In genomic region chr1:245079021-245079609, GRCh38 we compare ENCODE assay signal across 8 cellular contexts.
DNase-seq lines count a peak whose midpoint lies in the region; ATAC-seq and TF ChIP-seq lines count a peak whose summit lies in the region.

No MANE protein-coding gene starts in this region.

- no peaks in the 10 kb centered on the region for H3K36me3 Mint-ChIP-seq in activated naive CD4-positive, alpha-beta T cell treated with anti-CD3 and anti-CD28 coated beads for 36 hours (ENCODE audit: low read depth)

- H3K9me3 ChIP-seq in HCT116 (ENCODE audit: control insufficient read depth in 1 of 2, insufficient read depth in 1 of 2, low read depth in 1 of 2, low read length in 2 of 2): no peaks in the 10 kb centered on the region
- no peaks in the 10 kb centered on the region for H3K9me3 ChIP-seq in hepatocyte (ENCODE audit: low read depth)

- POLR2A ChIA-PET in HCT116 (lab: Charles Lee): no interaction called here

- H3K79me2 ChIP-seq in HCT116 (ENCODE audit: insufficient read depth, low read length): no peaks in the 10 kb centered on the region
- H3K79me2 ChIP-seq in hepatocyte: no peaks in the 10 kb centered on the region

- peak; percentile 93 for TF ChIP-seq CTCF in C4-2B (conservative IDR thresholded peaks at IDR 0.05)
- TF ChIP-seq CTCF in HCT116 (IDR thresholded peaks at IDR 0.05 in 2 of 3, conservative IDR thresholded peaks at IDR 0.05 in 1 of 3; ENCODE audit: borderline replicate concordance in 1 of 3, insufficient read depth in 1 of 3, low read depth in 2 of 3, low read length in 2 of 3): peak; percentile 71 to 81 (median 78)
- peak; percentile 76 for TF ChIP-seq CTCF in hepatocyte (IDR thresholded peaks at IDR 0.05; ENCODE audit: poor library complexity)

- intact Hi-C loops in HCT116 (cut with micrococcal nuclease): loop anchor here (1.0 to 10.0 kb wide), 4 partner anchors 73 to 924 kb away; partner anchors contain the start of gene KIF26B
- intact Hi-C loops in activated naive CD4-positive, alpha-beta T cell treated with anti-CD3 and anti-CD28 coated beads for 36 hours (cut with micrococcal nuclease): loop anchor here (5.0 kb wide), 1 partner anchor 73 kb away; the partner anchor contains the start of gene KIF26B

- H3K4me3 ChIP-seq in HCT116 (replicated peaks in 1 of 2; ENCODE audit: low read depth in 1 of 2, low read length in 2 of 2): no peak overlapping the region
- no peak overlapping the region for H3K4me3 ChIP-seq in hepatocyte

- no peak overlapping the region for H3K27ac Mint-ChIP-seq in activated naive CD4-positive, alpha-beta T cell treated with anti-CD3 and anti-CD28 coated beads for 36 hours

- no peak overlapping the region for H3K4me3 Mint-ChIP-seq in activated naive CD4-positive, alpha-beta T cell treated with anti-CD3 and anti-CD28 coated beads for 36 hours

- H3K4me2 ChIP-seq in HCT116 (ENCODE audit: low read length) (no peak overlapping the region), hepatocyte (no peak overlapping the region)

- TF ChIP-seq POLR2A in HCT116 (IDR thresholded peaks at IDR 0.05; ENCODE audit: borderline replicate concordance, extremely low read depth, insufficient read depth, insufficient read length): no peak

- no TSS peak for BruUV-seq in HCT116 (replicated peaks; lab: Mats Ljungman, UMichigan)

- 74% methylated on average over 9 of the region's 9 CpGs for WGBS in hepatocyte (ENCODE audit: low lambda C conversion rate, missing lambda C conversion rate)

- peak; percentile 89 for TF ChIP-seq RAD21 in HCT116 (IDR thresholded peaks at IDR 0.05; ENCODE audit: low read depth)

- H3K27ac ChIP-seq in C4-2B (no peak overlapping the region), HCT116 (ENCODE audit: low read depth, low read length) (no peak overlapping the region), hepatocyte (no peak overlapping the region)

- H4K20me1 ChIP-seq in HCT116 (ENCODE audit: insufficient read depth) (no peaks in the 10 kb centered on the region), hepatocyte (ENCODE audit: insufficient read depth, poor library complexity, severe bottlenecking) (no peaks in the 10 kb centered on the region)

- no peaks in the 10 kb centered on the region for H3K9me2 ChIP-seq in HCT116 (ENCODE audit: insufficient read depth)
- no peaks in the 10 kb centered on the region for H3K9me2 ChIP-seq in hepatocyte (replicated peaks; ENCODE audit: insufficient read depth)

- RAD21 ChIA-PET in HCT116 (lab: Charles Lee; ENCODE audit: low non-redundant PET in 1 of 2, low total read pairs in 2 of 2, uncharacterized antibody in 2 of 2, unreplicated experiment in 2 of 2): no interaction called here

- ATAC-seq in HCT116 (0 out of 2 replicates have a peak, but pooled peaks have one; percentile 53), GM21619 (IDR thresholded peaks at IDR 0.05; ENCODE audit: unreplicated experiment) (no peak)

- no peaks in the 10 kb centered on the region for H3K4me1 Mint-ChIP-seq in activated naive CD4-positive, alpha-beta T cell treated with anti-CD3 and anti-CD28 coated beads for 36 hours (ENCODE audit: low read depth)

- no peak overlapping the region for H3K9ac ChIP-seq in HCT116 (ENCODE audit: low read length)

- H3K36me3 ChIP-seq in HCT116 (ENCODE audit: control insufficient read depth in 1 of 2, insufficient read depth in 2 of 2, low read length in 2 of 2) (no peaks in the 10 kb centered on the region), hepatocyte (replicated peaks; ENCODE audit: insufficient read depth, low read depth) (no peaks in the 10 kb centered on the region)

- no peaks in the 10 kb centered on the region for H3K4me1 ChIP-seq in HCT116 (ENCODE audit: control insufficient read depth in 1 of 2, insufficient read depth in 2 of 2, low read length in 2 of 2)
- no peaks in the 10 kb centered on the region for H3K4me1 ChIP-seq in hepatocyte (ENCODE audit: insufficient read depth)

- H3K27me3 Mint-ChIP-seq in activated naive CD4-positive, alpha-beta T cell treated with anti-CD3 and anti-CD28 coated beads for 36 hours (ENCODE audit: low read depth): peaks cover 3% of the 10 kb centered on the region

- no peaks in the 10 kb centered on the region for H3K9me3 Mint-ChIP-seq in activated naive CD4-positive, alpha-beta T cell treated with anti-CD3 and anti-CD28 coated beads for 36 hours

- H2AFZ ChIP-seq in HCT116 (ENCODE audit: low read depth, low read length, poor library complexity, severe bottlenecking) (no peak overlapping the region), hepatocyte (no peak overlapping the region)

- no peaks in the 10 kb centered on the region for H3K27me3 ChIP-seq in HCT116 (ENCODE audit: insufficient read depth, low read length)
- no peaks in the 10 kb centered on the region for H3K27me3 ChIP-seq in hepatocyte

- CTCF ChIA-PET in HCT116 (lab: Charles Lee): interaction anchor here (1.0 to 1.1 kb wide), 2 partner anchors 14 to 924 kb away, joined by 3 read pairs; no protein-coding TSS in a partner anchor
- CTCF ChIA-PET in activated naive CD4-positive, alpha-beta T cell treated with anti-CD3 and anti-CD28 coated beads for 36 hours (lab: Charles Lee): interaction anchor here (0.6 to 0.7 kb wide), 2 partner anchors 58 to 1623 kb away, joined by 3 to 4 read pairs; no protein-coding TSS in a partner anchor

- peak; percentile 57 for DNase-seq in HCT116 (ENCODE audit: low read depth, low spot score)
- peak; percentile 41 for DNase-seq in SKM-1 treated with dmso at 0.1 percent for 144 hours (lab: John Stamatoyannopoulos, UW; ENCODE audit: unreplicated experiment)
- DNase-seq in hepatocyte (ENCODE audit: low spot score): peak; percentile 55
- no peak for DNase-seq in anterior cingulate cortex (lab: John Stamatoyannopoulos, UW)
- no peak for DNase-seq in activated naive CD4-positive, alpha-beta T cell treated with anti-CD3 and anti-CD28 coated beads for 36 hours
- no peak for DNase-seq in activated CD4-positive, alpha-beta T cell treated with anti-CD3 and anti-CD28 coated beads for 1 hour

TF ChIP-seq in HCT116, 20 proteins besides CTCF, POLR2A, EP300 and RAD21:
- TF ChIP-seq MAX (IDR thresholded peaks at IDR 0.05) (no peak), CEBPB (IDR thresholded peaks at IDR 0.05; ENCODE audit: low read depth) (no peak), CBX3 (IDR thresholded peaks at IDR 0.05; ENCODE audit: low read depth) (no peak), ZFX (IDR thresholded peaks at IDR 0.05) (no peak), EZH2 (IDR thresholded peaks at IDR 0.05) (no peak), TCF7L2 (IDR thresholded peaks at IDR 0.05; ENCODE audit: borderline replicate concordance, extremely low read depth, insufficient read depth, insufficient read length) (no peak), EGR1 (IDR thresholded peaks at IDR 0.05; ENCODE audit: low read depth) (no peak), ZBTB33 (IDR thresholded peaks at IDR 0.05; ENCODE audit: extremely low read depth, insufficient replicate concordance, low read length) (no peak), JUND (IDR thresholded peaks at IDR 0.05) (no peak), EZH2phosphoT487 (IDR thresholded peaks at IDR 0.05; ENCODE audit: borderline replicate concordance) (no peak), SIN3A (IDR thresholded peaks at IDR 0.05; ENCODE audit: low read depth) (no peak), ATF3 (IDR thresholded peaks at IDR 0.05) (no peak), ELF1 (IDR thresholded peaks at IDR 0.05; ENCODE audit: borderline replicate concordance, low read depth) (no peak), POLR2AphosphoS5 (IDR thresholded peaks at IDR 0.05; ENCODE audit: low read depth, low read length) (no peak)
TF ChIP-seq in HCT116: peak in this region for 0.

Comparison
In these comparisons a context has a peak if more than half of its experiments do, and no peak if none do; other contexts are left out.
1. DNase-seq: peak in HCT116 (single experiment), SKM-1 treated with dmso at 0.1 percent for 144 hours (single experiment) and hepatocyte (single experiment); none in anterior cingulate cortex (0 of 58), activated naive CD4-positive, alpha-beta T cell treated with anti-CD3 and anti-CD28 coated beads for 36 hours (single experiment) and activated CD4-positive, alpha-beta T cell treated with anti-CD3 and anti-CD28 coated beads for 1 hour (single experiment).
2. Peak in every context shown above with its lines, with median percentiles within 50 percentile points of each other: CTCF ChIP-seq.